ENCODE assay signal across 10 cellular contexts in genomic region chr16:10579575-10579964, GRCh38. TPM values are rescaled to one million over a fixed set of nuclear protein-coding genes. Genes with fewer than 3 reads are reported as not detected.
A peak's percentile ranks its signal among the peaks of the same experiment; 100 is the strongest.
DNase-seq lines count a peak whose midpoint lies in the region; ATAC-seq and TF ChIP-seq lines count a peak whose summit lies in the region.
"Had no signal": no experiment of that assay in that cellular context is flagged by ENCODE, and none has a peak within 500 bp of the region (broad histone marks: within the 10 kb centered on the region; RNA-seq: fewer than 3 reads in every experiment).

No MANE protein-coding gene starts in this region.

- H3K36me3 ChIP-seq in mucosa of stomach (ENCODE audit: control insufficient read depth, insufficient read depth, low read length) (no peaks in the 10 kb centered on the region), upper lobe of right lung (no peaks in the 10 kb centered on the region)

- peak overlapping the region; percentile 89 for H3K9ac ChIP-seq in mucosa of stomach (ENCODE audit: low read length)

- H3K9me3 ChIP-seq in mucosa of stomach (ENCODE audit: control insufficient read depth, low read length): no peaks in the 10 kb centered on the region
- no peaks in the 10 kb centered on the region for H3K9me3 ChIP-seq in upper lobe of right lung

- ATAC-seq in upper lobe of right lung (peak; percentile 0), HG02763 (IDR thresholded peaks at IDR 0.05; ENCODE audit: unreplicated experiment) (no peak)

- intact Hi-C loops in upper lobe of right lung (cut with DNase I): no loop called here

- H3K9me3 Mint-ChIP-seq in endothelial cell (ENCODE audit: unreplicated experiment): no peaks in the 10 kb centered on the region
- H3K9me3 Mint-ChIP-seq: stimulated activated naive CD8-positive, alpha-beta T cell treated with anti-CD3 and anti-CD28 coated beads, Interleukin-15, Interleukin-2, amounts not matched to agents 100 ng/mL and 50 ng/mL, for 24 hours had no signal

- TF ChIP-seq CTCF in endothelial cell (IDR thresholded peaks at IDR 0.05; ENCODE audit: unreplicated experiment) (no peak), upper lobe of right lung (IDR thresholded peaks at IDR 0.05) (no peak)

- H3K4me3 Mint-ChIP-seq in endothelial cell (ENCODE audit: unreplicated experiment): peak overlapping the region; percentile 62
- H3K4me3 Mint-ChIP-seq: stimulated activated naive CD8-positive, alpha-beta T cell treated with anti-CD3 and anti-CD28 coated beads, Interleukin-15, Interleukin-2, amounts not matched to agents 100 ng/mL and 50 ng/mL, for 24 hours had no signal

- peak overlapping the region; percentile 94 for H3K27ac ChIP-seq in upper lobe of right lung
- H3K27ac ChIP-seq: 22Rv1 had no signal

- H3K27ac Mint-ChIP-seq in endothelial cell (ENCODE audit: unreplicated experiment): no peak overlapping the region
- H3K27ac Mint-ChIP-seq: stimulated activated naive CD8-positive, alpha-beta T cell treated with anti-CD3 and anti-CD28 coated beads, Interleukin-15, Interleukin-2, amounts not matched to agents 100 ng/mL and 50 ng/mL, for 24 hours had no signal

- no peaks in the 10 kb centered on the region for H3K36me3 Mint-ChIP-seq in endothelial cell (ENCODE audit: low read depth, unreplicated experiment)

- H3K27me3 Mint-ChIP-seq in endothelial cell (ENCODE audit: unreplicated experiment): peaks cover 5% of the 10 kb centered on the region

- DNase-seq in DMS79 (lab: John Stamatoyannopoulos, UW) (peak; percentile 21), DMS79 treated with DMSO at 0.1 percent for 48 hours (lab: John Stamatoyannopoulos, UW) (no peak), endothelial cell (ENCODE audit: low spot score) (no peak), upper lobe of right lung (no peak), ecto neural progenitor cell (ENCODE audit: low spot score) (no peak), NCI-H774 (lab: John Stamatoyannopoulos, UW) (no peak)

- H3K4me1 ChIP-seq in mucosa of stomach (ENCODE audit: control insufficient read depth, insufficient read depth, low read length): peaks cover 33% of the 10 kb centered on the region
- peaks cover 46% of the 10 kb centered on the region for H3K4me1 ChIP-seq in upper lobe of right lung

- peak overlapping the region; percentile 33 for H3K4me3 ChIP-seq in mucosa of stomach (ENCODE audit: low read length)
- peak overlapping the region; percentile 69 for H3K4me3 ChIP-seq in upper lobe of right lung

- peaks cover 9% of the 10 kb centered on the region for H3K4me1 Mint-ChIP-seq in endothelial cell (ENCODE audit: unreplicated experiment)

- H3K27me3 ChIP-seq in mucosa of stomach (ENCODE audit: control insufficient read depth, insufficient read depth, low read length) (no peaks in the 10 kb centered on the region), upper lobe of right lung (no peaks in the 10 kb centered on the region)

RNA-seq across cellular contexts. Expression of gene EMP2, which starts 0.8 kb away (rescaled TPM):
- 8.6 TPM for total RNA-seq in endothelial cell (ENCODE audit: unreplicated experiment)
- total RNA-seq in upper lobe of right lung: 726 TPM

Comparison
In these comparisons a context has a peak if more than half of its experiments do, and no peak if none do; other contexts are left out.
1. RNA of gene EMP2, which starts 0.8 kb away (total RNA-seq): 726 TPM in upper lobe of right lung (single experiment); 8.6 TPM in endothelial cell (single experiment); every median in the first group is over 10 times any median in the second.